In the genomic region with DNA sequence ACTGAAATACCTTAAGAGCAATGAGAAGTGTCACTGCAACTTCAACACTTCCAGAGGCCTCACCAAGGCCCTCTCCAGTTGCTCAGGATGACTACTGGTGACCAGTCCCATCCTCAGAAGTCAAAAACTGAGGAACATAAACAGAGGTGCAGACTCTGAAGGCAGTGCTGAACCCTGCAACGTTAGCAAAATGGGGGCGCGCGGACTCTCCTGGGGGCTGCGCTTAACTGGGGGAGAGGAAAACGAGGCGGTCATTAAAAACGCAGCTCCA, we compare ENCODE assay signal across 8 cellular contexts. TPM values are rescaled to one million over a fixed set of nuclear protein-coding genes. Genes with fewer than 3 reads are reported as not detected.
DNase-seq lines count a peak whose midpoint lies in the region; ATAC-seq and TF ChIP-seq lines count a peak whose summit lies in the region.

No MANE protein-coding gene starts in this region.

- DNase-seq in heart left ventricle (no peak), cardiac septum (ENCODE audit: low spot score) (no peak), mesendoderm (no peak), upper lobe of right lung (no peak), cerebellum (ENCODE audit: low spot score) (no peak), COLO829 (ENCODE audit: low spot score) (no peak), caudate nucleus (lab: John Stamatoyannopoulos, UW) (no peak)

- H3K18ac ChIP-seq in mesendoderm (ENCODE audit: low read length): no peak overlapping the region

- H3K9ac ChIP-seq in mesendoderm (ENCODE audit: low read length): peak overlapping the region; percentile 94

- H3K4me1 ChIP-seq in heart left ventricle: peaks cover 0 to 28% (median 16%) of the 10 kb centered on the region in 12 donors
- peaks cover 10% of the 10 kb centered on the region for H3K4me1 ChIP-seq in mesendoderm (ENCODE audit: control insufficient read depth, low read depth, low read length)
- peaks cover 22% of the 10 kb centered on the region for H3K4me1 ChIP-seq in upper lobe of right lung

- H2BK15ac ChIP-seq in mesendoderm (replicated peaks; ENCODE audit: low read depth): no peak overlapping the region

- TF ChIP-seq POLR2A in heart left ventricle (IDR thresholded peaks at IDR 0.05): no peak

- peak overlapping the region; percentile 93 to 95 (median 94) for H3K4me3 Mint-ChIP-seq in brain

- H3K36me3 ChIP-seq in heart left ventricle (peaks cover 0 to 28% (median 3%) of the 10 kb centered on the region in 9 donors), mesendoderm (ENCODE audit: control insufficient read depth, insufficient read depth, low read length) (no peaks in the 10 kb centered on the region), upper lobe of right lung (no peaks in the 10 kb centered on the region)

- no peak for ATAC-seq in heart left ventricle
- ATAC-seq in upper lobe of right lung: no peak

- peak overlapping the region; percentile 61 to 98 (median 86) for H3K4me3 ChIP-seq in heart left ventricle
- peak overlapping the region; percentile 91 for H3K4me3 ChIP-seq in mesendoderm (ENCODE audit: low read length)
- H3K4me3 ChIP-seq in upper lobe of right lung: peak overlapping the region; percentile 89

- peak overlapping the region; percentile 37 for H3K4me2 ChIP-seq in mesendoderm (ENCODE audit: low read length)

- H3K27ac ChIP-seq in heart left ventricle (peak overlapping the region in 10 of 12 donors; percentile 76 to 96 (median 90)), mesendoderm (ENCODE audit: low read depth, low read length) (no peak overlapping the region), upper lobe of right lung (no peak overlapping the region), caudate nucleus (ENCODE audit: low read depth, low read length) (no peak overlapping the region)

- H3K27me3 ChIP-seq in heart left ventricle (no peaks in the 10 kb centered on the region), mesendoderm (ENCODE audit: insufficient read depth, low read length, poor library complexity) (no peaks in the 10 kb centered on the region), upper lobe of right lung (no peaks in the 10 kb centered on the region)

- H3K56ac ChIP-seq in mesendoderm (ENCODE audit: low read length): peak overlapping the region; percentile 99

- TF ChIP-seq CTCF in heart left ventricle (IDR thresholded peaks at IDR 0.05) (peak in 1 of 12 donors; percentile 2), brain (conservative IDR thresholded peaks at IDR 0.05) (no peak), upper lobe of right lung (IDR thresholded peaks at IDR 0.05) (no peak)

- peaks cover 14% of the 10 kb centered on the region for H3K36me3 Mint-ChIP-seq in brain

- no peak overlapping the region for H2BK5ac ChIP-seq in mesendoderm (ENCODE audit: low read length)

- no peak overlapping the region for H2BK120ac ChIP-seq in mesendoderm (ENCODE audit: low read depth, low read length)

- H4K5ac ChIP-seq in mesendoderm (ENCODE audit: low read length): no peak overlapping the region

- H3K4me1 Mint-ChIP-seq in brain: peaks cover 26% of the 10 kb centered on the region

- no peak overlapping the region for H3K4ac ChIP-seq in mesendoderm (ENCODE audit: low read depth, low read length)

- peaks cover 0 to 2% (median 0%) of the 10 kb centered on the region in 5 experiments for H3K9me3 Mint-ChIP-seq in brain

- peak overlapping the region; percentile 63 to 95 (median 83) for H3K27ac Mint-ChIP-seq in brain

- H3K23ac ChIP-seq in mesendoderm (ENCODE audit: low read length): no peak overlapping the region

- H3K27me3 Mint-ChIP-seq in brain: peaks cover 4% of the 10 kb centered on the region

- H3K9me3 ChIP-seq in heart left ventricle (no peaks in the 10 kb centered on the region), upper lobe of right lung (no peaks in the 10 kb centered on the region)

- 2 to 6% (median 4%) methylated on average over 8 of the region's 8 CpGs for WGBS in heart left ventricle, 4 donors
- WGBS in mesendoderm (ENCODE audit: extremely low coverage, insufficient coverage, low lambda C conversion rate): no CpG with 5 or more reads among the region's 8 CpGs

- peaks cover 17% of the 10 kb centered on the region for H3K79me1 ChIP-seq in mesendoderm (ENCODE audit: low read length)

- no peak overlapping the region for H2AK5ac ChIP-seq in mesendoderm (ENCODE audit: low read length)

- peaks cover 38% of the 10 kb centered on the region for H3K79me2 ChIP-seq in mesendoderm (ENCODE audit: control insufficient read depth, insufficient read depth, low read length)

- H4K8ac ChIP-seq in mesendoderm (ENCODE audit: low read depth, low read length): no peak overlapping the region

- intact Hi-C loops in heart left ventricle (cut with DNase I) (loop anchor here in 7 of 10 donors (2.0 to 10.0 kb wide), 4 partner anchors 172 to 253 kb away; a partner anchor contains a TSS), cardiac septum (cut with DNase I) (loop anchor here (5.0 kb wide), 1 partner anchor 172 kb away; a partner anchor contains a TSS), upper lobe of right lung (cut with DNase I) (loop anchor here (10.0 kb wide), 1 partner anchor 255 kb away; no protein-coding TSS in a partner anchor)

RNA-seq across cellular contexts. Expression of a gene that starts 0.9 kb away (rescaled TPM):
- total RNA-seq in heart left ventricle (1 to 10 TPM; 2.1 to 8.6 (median 5.5) TPM), cardiac septum (5.9 TPM), upper lobe of right lung (9.8 TPM), cerebellum (25.4 TPM)
- polyA plus RNA-seq in heart left ventricle (1 to 10 TPM; 1.9 to 4.8 TPM), brain (ENCODE audit: insufficient read depth, low read depth, low replicate concordance) (18.2 TPM)
- polyA plus RNA-seq in mesendoderm (2013, experiment 1 of 2): 23.7 TPM
- polyA plus RNA-seq in mesendoderm (2013, experiment 2 of 2): 23.4 TPM

Comparison
In these comparisons a context has a peak if more than half of its experiments do, and no peak if none do; other contexts are left out.
1. H3K27ac ChIP-seq: peak in heart left ventricle (10 of 12); none in mesendoderm (single experiment), upper lobe of right lung (single experiment) and caudate nucleus (single experiment).
2. Peak in every context shown above with its lines, with median percentiles within 50 percentile points of each other: H3K4me3 ChIP-seq.